In the genomic region with DNA sequence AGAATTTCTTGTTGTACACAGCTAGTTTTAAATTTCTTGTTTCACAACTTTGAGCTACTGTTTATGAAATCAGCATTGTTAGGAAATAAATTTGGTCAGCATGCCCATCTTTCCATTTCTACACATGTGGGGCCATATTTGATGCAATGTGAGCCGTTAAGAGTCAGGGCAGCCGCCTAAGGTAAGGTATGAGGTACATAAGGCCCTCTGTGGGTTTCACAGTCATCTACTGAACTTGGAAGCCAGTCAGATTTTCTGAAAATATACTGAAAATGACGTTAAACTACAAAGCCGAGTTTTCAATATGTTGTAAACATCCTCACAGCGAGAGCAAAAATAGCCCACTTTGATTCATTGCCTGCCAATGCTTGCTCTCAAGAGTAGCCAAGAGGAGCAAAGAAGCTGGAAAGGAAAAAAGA, we compare ENCODE assay signal across 13 cellular contexts.
A peak's percentile ranks its signal among the peaks of the same experiment; 100 is the strongest.
DNase-seq lines count a peak whose midpoint lies in the region; ATAC-seq and TF ChIP-seq lines count a peak whose summit lies in the region.
"Had no signal": no experiment of that assay in that cellular context is flagged by ENCODE, and none has a peak within 500 bp of the region (broad histone marks: within the 10 kb centered on the region; RNA-seq: fewer than 3 reads in every experiment).

No MANE protein-coding gene starts in this region.

- H3K79me2 ChIP-seq in GM23338 (replicated peaks; ENCODE audit: insufficient read depth), result no peaks in the 10 kb centered on the region

- TF ChIP-seq CTCF in GM23338 (conservative IDR thresholded peaks at IDR 0.05; ENCODE audit: low read depth in 2 of 2), result no peak
- TF ChIP-seq CTCF in choroid plexus epithelial cell (conservative IDR thresholded peaks at IDR 0.05; ENCODE audit: low read depth, low read length), result no peak
- no peak for TF ChIP-seq CTCF in mesothelial cell of epicardium (IDR thresholded peaks at IDR 0.05; ENCODE audit: unreplicated experiment)
- no peak for TF ChIP-seq CTCF in spleen (IDR thresholded peaks at IDR 0.05 in 8 of 11, conservative IDR thresholded peaks at IDR 0.05 in 3 of 11)

- intact Hi-C loops in spleen (cut with DNase I; ENCODE audit: low total_unique reads), result no loop called here
- intact Hi-C loops in activated CD4-positive, alpha-beta T cell treated with anti-CD3 and anti-CD28 coated beads for 36 hours (cut with DNase I, micrococcal nuclease), result no loop called here

- H3K4me2 ChIP-seq in GM23338, result no peak overlapping the region

- no peaks in the 10 kb centered on the region for H3K4me1 ChIP-seq in GM23338 (ENCODE audit: insufficient read depth)
- no peaks in the 10 kb centered on the region for H3K4me1 ChIP-seq in spleen

- H3F3A ChIP-seq in GM23338 (replicated peaks; ENCODE audit: low read depth), result no peaks in the 10 kb centered on the region

- H3K27me3 ChIP-seq in GM23338 (ENCODE audit: insufficient read depth), result no peaks in the 10 kb centered on the region
- no peaks in the 10 kb centered on the region for H3K27me3 ChIP-seq in spleen (replicated peaks in 1 of 7)
- H3K27me3 ChIP-seq: BLaER1 treated with 17β-estradiol and CSF1 and Interleukin-3, amounts not matched to agents 10 nM and 100 nM had no signal

- no peaks in the 10 kb centered on the region for H3K36me3 Mint-ChIP-seq in GM23338 (ENCODE audit: low read depth)
- H3K36me3 Mint-ChIP-seq in mesothelial cell of epicardium, result no peaks in the 10 kb centered on the region
- H3K36me3 Mint-ChIP-seq in activated CD4-positive, alpha-beta T cell treated with anti-CD3 and anti-CD28 coated beads for 36 hours (ENCODE audit: low read depth), result no peaks in the 10 kb centered on the region

- H2AFZ ChIP-seq in GM23338, result peak overlapping the region; percentile 94

- H3K9me3 ChIP-seq in spleen, result peaks cover 0 to 19% (median 0%) of the 10 kb centered on the region in 8 donors

- no peak overlapping the region for H3K4me3 Mint-ChIP-seq in GM23338
- H3K4me3 Mint-ChIP-seq in mesothelial cell of epicardium, result no peak overlapping the region
- H3K4me3 Mint-ChIP-seq in activated CD4-positive, alpha-beta T cell treated with anti-CD3 and anti-CD28 coated beads for 36 hours, result no peak overlapping the region
- H3K4me3 Mint-ChIP-seq: effector memory CD8-positive, alpha-beta T cell had no signal

- POLR2A ChIA-PET in activated CD4-positive, alpha-beta T cell treated with anti-CD3 and anti-CD28 coated beads for 36 hours (lab: Charles Lee), result no interaction called here

- H3K36me3 ChIP-seq in GM23338 (ENCODE audit: insufficient read depth) (no peaks in the 10 kb centered on the region), spleen (no peaks in the 10 kb centered on the region)
- H3K36me3 ChIP-seq: BLaER1 treated with 17β-estradiol and CSF1 and Interleukin-3, amounts not matched to agents 10 nM and 100 nM had no signal

- CTCF ChIA-PET in activated CD4-positive, alpha-beta T cell treated with anti-CD3 and anti-CD28 coated beads for 36 hours (lab: Charles Lee), result interaction anchor here (0.6 kb wide), 1 partner anchor 954 kb away, joined by 3 read pairs; no protein-coding TSS in a partner anchor

- H3K27ac ChIP-seq in GM23338 (ENCODE audit: low read depth), result no peak overlapping the region
- H3K27ac ChIP-seq in spleen, result peak overlapping the region in 7 of 8 donors; percentile 22 to 66 (median 31)
- H3K27ac ChIP-seq: BLaER1 treated with 17β-estradiol and CSF1 and Interleukin-3, amounts not matched to agents 10 nM and 100 nM had no signal

- peaks cover 9% of the 10 kb centered on the region; the same call in 1 of the 2 replicates for H3K9me2 ChIP-seq in GM23338 (ENCODE audit: insufficient read depth)

- H3K4me1 Mint-ChIP-seq in GM23338 (no peaks in the 10 kb centered on the region), mesothelial cell of epicardium (peaks cover 22% of the 10 kb centered on the region)
- no peaks in the 10 kb centered on the region for H3K4me1 Mint-ChIP-seq in activated CD4-positive, alpha-beta T cell treated with anti-CD3 and anti-CD28 coated beads for 36 hours

- H3K27ac Mint-ChIP-seq in GM23338 (0 out of 2 replicates have a peak overlapping the region, but pooled peaks have one; percentile 7), mesothelial cell of epicardium (peak overlapping the region; percentile 79)
- no peak overlapping the region for H3K27ac Mint-ChIP-seq in activated CD4-positive, alpha-beta T cell treated with anti-CD3 and anti-CD28 coated beads for 36 hours
- H3K27ac Mint-ChIP-seq: effector memory CD8-positive, alpha-beta T cell had no signal

- H3K9me3 Mint-ChIP-seq in GM23338 (no peaks in the 10 kb centered on the region), mesothelial cell of epicardium (peaks cover 8% of the 10 kb centered on the region)
- H3K9me3 Mint-ChIP-seq in activated CD4-positive, alpha-beta T cell treated with anti-CD3 and anti-CD28 coated beads for 36 hours (ENCODE audit: low read depth), result no peaks in the 10 kb centered on the region

- TF ChIP-seq POLR2A in spleen (IDR thresholded peaks at IDR 0.05), result no peak

- WGBS in spleen, 5 donors, result 45 to 61% (median 58%) methylated on average over 5 of the region's 5 CpGs

- no peak for DNase-seq in GM23338 (ENCODE audit: low spot score)
- DNase-seq in choroid plexus epithelial cell (ENCODE audit: low read depth), result peak; percentile 89
- no peak for DNase-seq in mesothelial cell of epicardium (ENCODE audit: low spot score in 2 of 2, unreplicated experiment in 2 of 2)
- DNase-seq in spleen, result no peak
- no peak for DNase-seq in activated CD4-positive, alpha-beta T cell treated with anti-CD3 and anti-CD28 coated beads for 36 hours
- no peak for DNase-seq in activated CD4-positive, alpha-beta T cell treated with anti-CD3 and anti-CD28 coated beads, Interleukin-2, amount 50 U/mL, for 1 hour
- DNase-seq in CD1c-positive myeloid dendritic cell (ENCODE audit: extremely low spot score), result no peak
- DNase-seq: activated CD8-positive, alpha-beta memory T cell treated with anti-CD3 and anti-CD28 coated beads, Interleukin-2, amount 50 U/mL, for 4 hours; effector memory CD8-positive, alpha-beta T cell; NCI-H2171 treated with DMSO at 0.1 percent for 48 hours; T1000 had no signal

- no peaks in the 10 kb centered on the region for H4K20me1 ChIP-seq in GM23338 (replicated peaks; ENCODE audit: insufficient read depth)
- H4K20me1 ChIP-seq: BLaER1 treated with 17β-estradiol and CSF1 and Interleukin-3, amounts not matched to agents 10 nM and 100 nM had no signal

- H3K27me3 Mint-ChIP-seq in GM23338 (ENCODE audit: insufficient read depth, low read depth, poor library complexity) (no peaks in the 10 kb centered on the region), mesothelial cell of epicardium (ENCODE audit: low read depth) (no peaks in the 10 kb centered on the region)
- H3K27me3 Mint-ChIP-seq in activated CD4-positive, alpha-beta T cell treated with anti-CD3 and anti-CD28 coated beads for 36 hours, result no peaks in the 10 kb centered on the region
- H3K27me3 Mint-ChIP-seq: effector memory CD8-positive, alpha-beta T cell had no signal

- H3K4me3 ChIP-seq in GM23338, result no peak overlapping the region
- peak overlapping the region; percentile 20 for H3K4me3 ChIP-seq in choroid plexus epithelial cell (ENCODE audit: low read depth, low read length)
- no peak overlapping the region for H3K4me3 ChIP-seq in spleen
- H3K4me3 ChIP-seq: BLaER1 treated with 17β-estradiol and CSF1 and Interleukin-3, amounts not matched to agents 10 nM and 100 nM had no signal

- ATAC-seq in GM23338, result no peak
- no peak for ATAC-seq in activated CD4-positive, alpha-beta T cell treated with anti-CD3 and anti-CD28 coated beads for 36 hours
- no peak for ATAC-seq in HG03432 (IDR thresholded peaks at IDR 0.05; ENCODE audit: unreplicated experiment)
- ATAC-seq: effector memory CD8-positive, alpha-beta T cell had no signal

TF ChIP-seq in GM23338, 12 proteins besides CTCF, POLR2A, EP300 and RAD21 (continues in another document):
- no peak for TF ChIP-seq NANOG (IDR thresholded peaks at IDR 0.05; ENCODE audit: borderline replicate concordance)
